Comparison of ENCODE assay signal across 8 cellular contexts in the genomic region with DNA sequence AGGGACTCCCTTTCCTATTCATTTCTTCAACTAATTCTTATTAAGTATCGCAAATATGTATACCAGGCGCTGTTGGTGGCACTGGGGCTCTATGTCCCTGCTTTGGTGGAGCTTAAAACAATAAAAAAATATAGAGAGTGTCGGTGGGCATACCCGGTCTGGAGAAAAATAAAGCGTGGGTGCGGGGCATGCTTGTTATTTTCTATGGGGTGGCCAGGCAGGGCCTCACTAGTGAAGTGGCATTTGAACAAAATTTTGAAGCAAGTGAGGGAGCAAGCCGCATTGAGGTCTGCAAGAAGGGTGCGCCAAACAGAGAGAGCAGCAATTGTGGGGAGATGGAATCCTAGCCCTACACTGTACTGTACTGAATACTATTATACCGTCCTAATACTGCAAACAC. TPM values are rescaled to one million over a fixed set of nuclear protein-coding genes. Genes with fewer than 3 reads are reported as not detected.
DNase-seq lines count a peak whose midpoint lies in the region; ATAC-seq, FAIRE-seq and TF ChIP-seq lines count a peak whose summit lies in the region.

No MANE protein-coding gene starts in this region.

- no peaks in the 10 kb centered on the region for H3K9me3 ChIP-seq in HepG2 (ENCODE audit: low read length)
- no peaks in the 10 kb centered on the region for H3K9me3 ChIP-seq in right lobe of liver
- no peaks in the 10 kb centered on the region for H3K9me3 ChIP-seq in breast epithelium

- H3K4me1 ChIP-seq in HepG2 (ENCODE audit: insufficient read depth, low read length) (peaks cover 16% of the 10 kb centered on the region), right lobe of liver (no peaks in the 10 kb centered on the region), breast epithelium (no peaks in the 10 kb centered on the region)

- 46% methylated on average over 7 of the region's 9 CpGs for WGBS in HepG2 (ENCODE audit: low lambda C conversion rate)
- 77% methylated on average over 9 of the region's 9 CpGs for WGBS in right lobe of liver (ENCODE audit: insufficient coverage, low coverage, low lambda C conversion rate, missing lambda C conversion rate)

- H3K36me3 Mint-ChIP-seq in naive thymus-derived CD8-positive, alpha-beta T cell, result peaks cover 0 to 19% (median 3%) of the 10 kb centered on the region in 3 donors

- no peak overlapping the region for H2AFZ ChIP-seq in HepG2 (ENCODE audit: low read length)

- no peaks in the 10 kb centered on the region for H3K36me3 ChIP-seq in HepG2 (replicated peaks in 1 of 2; ENCODE audit: control insufficient read depth in 1 of 2, insufficient read depth in 2 of 2, low read length in 2 of 2)
- no peaks in the 10 kb centered on the region for H3K36me3 ChIP-seq in right lobe of liver
- H3K36me3 ChIP-seq in breast epithelium, result no peaks in the 10 kb centered on the region

- intact Hi-C loops in HepG2 (cut with micrococcal nuclease; ENCODE audit: unreplicated experiment) (no loop called here), right lobe of liver (cut with DNase I) (no loop called here), breast epithelium (cut with DNase I; ENCODE audit: low total_unique reads) (no loop called here)

- no peak for DNase-seq in HepG2 (ENCODE audit: low spot score)
- DNase-seq in right lobe of liver, result no peak
- DNase-seq in breast epithelium (ENCODE audit: low spot score in 2 of 2), result no peak
- no peak for DNase-seq in naive thymus-derived CD8-positive, alpha-beta T cell
- no peak for DNase-seq in GM19238 (ENCODE audit: insufficient read length, low spot score)
- no peak for DNase-seq in NCI-H446 treated with DMSO at 0.1 percent for 48 hours (lab: John Stamatoyannopoulos, UW)

- no peak for ATAC-seq in HepG2
- ATAC-seq in right lobe of liver, result no peak
- ATAC-seq in naive thymus-derived CD8-positive, alpha-beta T cell, result no peak
- ATAC-seq in HG03571 (IDR thresholded peaks at IDR 0.05; ENCODE audit: unreplicated experiment), result no peak
- no peak for ATAC-seq in HG03342 (IDR thresholded peaks at IDR 0.05; ENCODE audit: unreplicated experiment)

- H4K20me1 ChIP-seq in HepG2 (ENCODE audit: insufficient read depth, low read length), result no peaks in the 10 kb centered on the region

- TF ChIP-seq POLR2A in HepG2 (IDR thresholded peaks at IDR 0.05; ENCODE audit: insufficient read depth in 1 of 2, low read depth in 2 of 2, low read length in 2 of 2) (no peak), right lobe of liver (IDR thresholded peaks at IDR 0.05) (no peak), breast epithelium (IDR thresholded peaks at IDR 0.05) (no peak)

- H3K27ac ChIP-seq in HepG2 (ENCODE audit: extremely low read length, insufficient read depth, low read length) (no peak overlapping the region), right lobe of liver (peak overlapping the region in 1 of 3 donors; percentile 70), breast epithelium (peak overlapping the region in 1 of 2 donors; percentile 86)

- H3K4me2 ChIP-seq in HepG2 (ENCODE audit: low read depth, low read length), result peak overlapping the region; percentile 78

- H3K79me2 ChIP-seq in HepG2 (ENCODE audit: insufficient read depth, low read length), result no peaks in the 10 kb centered on the region

- CTCF ChIA-PET in HepG2 (lab: Yijun Ruan, JAX; ENCODE audit: low intra/inter-chr PET ratio, low total read pairs), result no interaction called here

- no peak for FAIRE-seq in HepG2 (lab: Jason Lieb, UNC)

- in situ Hi-C loops in HepG2 (cut with HindIII; ENCODE audit: extremely low pct_ligation_motif_present, low pct_unique_long_range_greater_than_20kb), result no loop called here

- peaks cover 0 to 2% (median 0%) of the 10 kb centered on the region in 5 donors for H3K27me3 Mint-ChIP-seq in naive thymus-derived CD8-positive, alpha-beta T cell

- H3K27me3 ChIP-seq in HepG2 (ENCODE audit: control insufficient read depth in 1 of 2, insufficient read depth in 2 of 2, low read length in 2 of 2), result no peaks in the 10 kb centered on the region
- no peaks in the 10 kb centered on the region for H3K27me3 ChIP-seq in right lobe of liver
- H3K27me3 ChIP-seq in breast epithelium, result peaks cover 0 to 37% of the 10 kb centered on the region in 2 donors

- TF ChIP-seq CTCF in HepG2 (CRISPR knock-in tag; IDR thresholded peaks at IDR 0.05) (no peak), right lobe of liver (IDR thresholded peaks at IDR 0.05) (no peak), breast epithelium (IDR thresholded peaks at IDR 0.05) (no peak)

- TF ChIP-seq EP300 in HepG2 (IDR thresholded peaks at IDR 0.05; ENCODE audit: low read depth in 2 of 2, low read length in 2 of 2) (no peak), HepG2 (CRISPR knock-in tag; IDR thresholded peaks at IDR 0.05; ENCODE audit: borderline replicate concordance) (no peak)

- H3K27ac Mint-ChIP-seq in naive thymus-derived CD8-positive, alpha-beta T cell, result peak overlapping the region; percentile 70 to 100 (median 97)

- BruUV-seq in HepG2 (replicated peaks; lab: Mats Ljungman, UMichigan), result no TSS peak

- H3K9me3 Mint-ChIP-seq in naive thymus-derived CD8-positive, alpha-beta T cell, result no peaks in the 10 kb centered on the region

- H3K4me3 Mint-ChIP-seq in naive thymus-derived CD8-positive, alpha-beta T cell, result peak overlapping the region; percentile 85 to 99 (median 93)

- no peak overlapping the region for H3K9ac ChIP-seq in HepG2 (ENCODE audit: insufficient read depth, low read depth, low read length)

- POLR2A ChIA-PET in HepG2 (lab: Yijun Ruan, JAX), result interaction anchor here (1.3 kb wide), 1 partner anchor 12 kb away, joined by 4 read pairs; no protein-coding TSS in a partner anchor
- POLR2A ChIA-PET in naive thymus-derived CD8-positive, alpha-beta T cell (lab: Charles Lee), result interaction anchor here (0.8 to 2.9 kb wide), 8 partner anchors 9 to 434 kb away, joined by 3 to 41 read pairs (median 5); a partner anchor contains a TSS

- H3K4me3 ChIP-seq in HepG2 (replicated peaks in 1 of 3; ENCODE audit: insufficient read depth in 1 of 3, low read depth in 2 of 3, low read length in 3 of 3) (peak overlapping the region in 1 of 3 experiments; percentile 71; a peak in 1 of 6 replicates), right lobe of liver (no peak overlapping the region), breast epithelium (peak overlapping the region in 2 of 3 donors; percentile 70 to 77)

- TF ChIP-seq RAD21 in HepG2 (CRISPR knock-in tag; IDR thresholded peaks at IDR 0.05), result no peak

- peaks cover 11 to 46% (median 32%) of the 10 kb centered on the region in 4 donors for H3K4me1 Mint-ChIP-seq in naive thymus-derived CD8-positive, alpha-beta T cell

RNA-seq across cellular contexts. Expression of a gene that starts 0.6 kb away (rescaled TPM):
- total RNA-seq in HepG2 (2016; rRNA removed; fragmentation: Illumina TruSeq; extraction: Trizol), result 2.2 and 3.4 TPM in 2 replicates
- total RNA-seq in HepG2 (2016; cell fraction: cytosol; rRNA removed; fragmentation: Illumina TruSeq; extraction: Trizol; ENCODE audit: low read depth), result 5.6 and 5.8 TPM in 2 replicates
- total RNA-seq in HepG2 (2016; cell fraction: insoluble cytoplasmic fraction; rRNA removed; fragmentation: Illumina TruSeq; extraction: Trizol), result 2.3 and 2.7 TPM in 2 replicates
- 9.5 and 10.0 TPM in 2 replicates for total RNA-seq in HepG2 (2016; cell fraction: membrane; rRNA removed; fragmentation: Illumina TruSeq; extraction: Trizol)
- 2.6 TPM in 2 replicates for total RNA-seq in HepG2 (2016; cell fraction: nucleus; rRNA removed; fragmentation: Illumina TruSeq; extraction: Trizol)
- polyA plus RNA-seq in HepG2 (2011; rRNA removed), result 11.9 and 13.6 TPM in 2 replicates
- polyA plus RNA-seq in HepG2 (2011; cell fraction: cytosol; rRNA removed), result 8.0 and 12.1 TPM in 2 replicates
- 8.6 and 12.4 TPM in 2 replicates for polyA plus RNA-seq in HepG2 (2011; cell fraction: nucleus; rRNA removed)
- 6.3 and 8.7 TPM in 2 replicates for polyA plus RNA-seq in HepG2 (2012)
- polyA plus RNA-seq in HepG2 (2016; cell fraction: cytosol; fragmentation: Illumina TruSeq; extraction: Trizol; ENCODE audit: low read depth), result 9.2 and 10.7 TPM in 2 replicates
- 3.4 and 3.8 TPM in 2 replicates for polyA plus RNA-seq in HepG2 (2016; cell fraction: insoluble cytoplasmic fraction; fragmentation: Illumina TruSeq; extraction: Trizol; ENCODE audit: low read depth)
- 11.7 and 11.9 TPM in 2 replicates for polyA plus RNA-seq in HepG2 (2016; cell fraction: membrane; fragmentation: Illumina TruSeq; extraction: Trizol; ENCODE audit: low read depth)
- polyA plus RNA-seq in HepG2 (2016; cell fraction: nucleus; fragmentation: Illumina TruSeq; extraction: Trizol; ENCODE audit: insufficient read depth, low read depth), result 2.3 and 2.6 TPM in 2 replicates
- polyA minus RNA-seq in HepG2 (2011; rRNA and poly(A)+ RNA removed; ENCODE audit: low replicate concordance), result 14.2 and 23.0 TPM in 2 replicates
- 6.9 and 10.3 TPM in 2 replicates for polyA minus RNA-seq in HepG2 (2011; cell fraction: cytosol; rRNA and poly(A)+ RNA removed)
- polyA minus RNA-seq in HepG2 (2011; cell fraction: nucleus; rRNA and poly(A)+ RNA removed), result 6.2 and 9.2 TPM in 2 replicates
- 10 to 100 TPM; 12.7 to 27.3 (median 20.0) TPM for total RNA-seq in right lobe of liver
- 10 to 100 TPM; 61.0 to 72.0 (median 61.8) TPM for total RNA-seq in breast epithelium
- total RNA-seq in naive thymus-derived CD8-positive, alpha-beta T cell, result 100 to 1,000 TPM; 151 to 164 TPM
- polyA plus RNA-seq in naive thymus-derived CD8-positive, alpha-beta T cell, result 10 to 100 TPM; 65.4 to 98.4 (median 81.1) TPM

RNA-seq across cellular contexts. Expression of a gene that starts 35.1 kb away (rescaled TPM):
- total RNA-seq in HepG2 (2016; rRNA removed; fragmentation: Illumina TruSeq; extraction: Trizol) (8.9 and 9.6 TPM in 2 replicates), right lobe of liver (10 to 100 TPM in 4 of 6 experiments, 1 to 10 TPM in 2; 5.2 to 13.3 (median 11.7) TPM), breast epithelium (10 to 100 TPM; 12.3 to 20.1 (median 17.7) TPM)
- 3.6 and 5.2 TPM in 2 replicates for total RNA-seq in HepG2 (2016; cell fraction: cytosol; rRNA removed; fragmentation: Illumina TruSeq; extraction: Trizol; ENCODE audit: low read depth)
- 8.9 and 10.7 TPM in 2 replicates for total RNA-seq in HepG2 (2016; cell fraction: insoluble cytoplasmic fraction; rRNA removed; fragmentation: Illumina TruSeq; extraction: Trizol)
- total RNA-seq in HepG2 (2016; cell fraction: membrane; rRNA removed; fragmentation: Illumina TruSeq; extraction: Trizol), result 5.9 and 7.1 TPM in 2 replicates
- 4.8 and 7.2 TPM in 2 replicates for total RNA-seq in HepG2 (2016; cell fraction: nucleus; rRNA removed; fragmentation: Illumina TruSeq; extraction: Trizol)
- polyA plus RNA-seq in HepG2 (2011; rRNA removed), result 6.5 and 7.8 TPM in 2 replicates
- 6.9 and 7.2 TPM in 2 replicates for polyA plus RNA-seq in HepG2 (2011; cell fraction: cytosol; rRNA removed)
- polyA plus RNA-seq in HepG2 (2011; cell fraction: nucleus; rRNA removed), result 8.6 and 9.2 TPM in 2 replicates
- polyA plus RNA-seq in HepG2 (2012), result 7.2 and 9.2 TPM in 2 replicates
- polyA plus RNA-seq in HepG2 (2016; cell fraction: cytosol; fragmentation: Illumina TruSeq; extraction: Trizol; ENCODE audit: low read depth), result 3.2 and 3.3 TPM in 2 replicates
- polyA plus RNA-seq in HepG2 (2016; cell fraction: insoluble cytoplasmic fraction; fragmentation: Illumina TruSeq; extraction: Trizol; ENCODE audit: low read depth), result 10.4 and 11.2 TPM in 2 replicates
- polyA plus RNA-seq in HepG2 (2016; cell fraction: membrane; fragmentation: Illumina TruSeq; extraction: Trizol; ENCODE audit: low read depth), result 4.5 and 5.7 TPM in 2 replicates
- 9.0 and 9.1 TPM in 2 replicates for polyA plus RNA-seq in HepG2 (2016; cell fraction: nucleus; fragmentation: Illumina TruSeq; extraction: Trizol; ENCODE audit: insufficient read depth, low read depth)
- 8.5 and 13.4 TPM in 2 replicates for polyA minus RNA-seq in HepG2 (2011; rRNA and poly(A)+ RNA removed; ENCODE audit: low replicate concordance)
- polyA minus RNA-seq in HepG2 (2011; cell fraction: cytosol; rRNA and poly(A)+ RNA removed), result 3.7 and 4.0 TPM in 2 replicates
- polyA minus RNA-seq in HepG2 (2011; cell fraction: nucleus; rRNA and poly(A)+ RNA removed), result 6.4 and 8.7 TPM in 2 replicates
- 10 to 100 TPM; 22.1 to 23.3 TPM for total RNA-seq in naive thymus-derived CD8-positive, alpha-beta T cell
- 10 to 100 TPM; 24.4 to 35.3 (median 25.0) TPM for polyA plus RNA-seq in naive thymus-derived CD8-positive, alpha-beta T cell

RNA-seq across cellular contexts. Expression of a gene that starts 44.1 kb away (rescaled TPM):
- total RNA-seq in HepG2 (2016; rRNA removed; fragmentation: Illumina TruSeq; extraction: Trizol), result not detected in 2 replicates
- total RNA-seq in HepG2 (2016; cell fraction: cytosol; rRNA removed; fragmentation: Illumina TruSeq; extraction: Trizol; ENCODE audit: low read depth), result not detected in 2 replicates
- total RNA-seq in HepG2 (2016; cell fraction: insoluble cytoplasmic fraction; rRNA removed; fragmentation: Illumina TruSeq; extraction: Trizol), result not detected in 2 replicates
- total RNA-seq in HepG2 (2016; cell fraction: membrane; rRNA removed; fragmentation: Illumina TruSeq; extraction: Trizol), result not detected in 2 replicates
- not detected in 2 replicates for total RNA-seq in HepG2 (2016; cell fraction: nucleus; rRNA removed; fragmentation: Illumina TruSeq; extraction: Trizol)
- polyA plus RNA-seq in HepG2 (2011; rRNA removed), result not detected in 2 replicates
- polyA plus RNA-seq in HepG2 (2011; cell fraction: cytosol; rRNA removed), result not detected in 2 replicates
- polyA plus RNA-seq in HepG2 (2011; cell fraction: nucleus; rRNA removed), result not detected in 2 replicates
- polyA plus RNA-seq in HepG2 (2012), result not detected in 2 replicates
- not detected in 2 replicates for polyA plus RNA-seq in HepG2 (2016; cell fraction: cytosol; fragmentation: Illumina TruSeq; extraction: Trizol; ENCODE audit: low read depth)
- not detected in 2 replicates for polyA plus RNA-seq in HepG2 (2016; cell fraction: insoluble cytoplasmic fraction; fragmentation: Illumina TruSeq; extraction: Trizol; ENCODE audit: low read depth)
- not detected in 2 replicates for polyA plus RNA-seq in HepG2 (2016; cell fraction: membrane; fragmentation: Illumina TruSeq; extraction: Trizol; ENCODE audit: low read depth)
- polyA plus RNA-seq in HepG2 (2016; cell fraction: nucleus; fragmentation: Illumina TruSeq; extraction: Trizol; ENCODE audit: insufficient read depth, low read depth), result not detected in 2 replicates
- polyA minus RNA-seq in HepG2 (2011; rRNA and poly(A)+ RNA removed; ENCODE audit: low replicate concordance), result not detected in 2 replicates
- not detected in 2 replicates for polyA minus RNA-seq in HepG2 (2011; cell fraction: cytosol; rRNA and poly(A)+ RNA removed)
- polyA minus RNA-seq in HepG2 (2011; cell fraction: nucleus; rRNA and poly(A)+ RNA removed), result not detected in 2 replicates
- not detected for total RNA-seq in right lobe of liver
- not detected for total RNA-seq in breast epithelium
- total RNA-seq in naive thymus-derived CD8-positive, alpha-beta T cell, result not detected
- polyA plus RNA-seq in naive thymus-derived CD8-positive, alpha-beta T cell, result not detected

Comparison
In these comparisons a context has a peak if more than half of its experiments do, and no peak if none do; other contexts are left out.
1. H3K4me3 ChIP-seq: peak in breast epithelium (2 of 3); none in right lobe of liver (0 of 3).